Comparison of ENCODE assay signal across 34 cellular contexts in genomic region chr6:11058406-11058805, GRCh38. TPM values are rescaled to one million over a fixed set of nuclear protein-coding genes. Genes with fewer than 3 reads are reported as not detected.
"Had no signal": no experiment of that assay in that cellular context is flagged by ENCODE, and none has a peak within 500 bp of the region (broad histone marks: within the 10 kb centered on the region; RNA-seq: fewer than 3 reads in every experiment).

No MANE protein-coding gene starts in this region.

- H3K27me3 ChIP-seq: breast epithelium, heart left ventricle, right atrium auricular region, stomach, thyroid gland, upper lobe of right lung had no signal

- H3K36me3 ChIP-seq: breast epithelium, esophagus squamous epithelium, heart left ventricle, right atrium auricular region, stomach, thyroid gland, upper lobe of right lung had no signal

- H3K79me2 ChIP-seq: parathyroid adenoma had no signal

- H3K36me3 Mint-ChIP-seq: activated naive CD4-positive, alpha-beta T cell treated with anti-CD3 and anti-CD28 coated beads, Interleukin-2, amount 10 ng/mL, durations not matched to agents 7 days and 5 days; activated naive CD8-positive, alpha-beta T cell treated with anti-CD3 and anti-CD28 coated beads, Interleukin-2, amount 10 ng/mL, durations not matched to agents 7 days and 5 days; immature natural killer cell; memory B cell; naive thymus-derived CD8-positive, alpha-beta T cell; stimulated activated naive B cell treated with anti-CD40 and anti-IgM and Interleukin-4, amounts not matched to agents 10 μg/mL and 1 μg/mL and 100 μg/mL, for 72 hours had no signal

- H3K9me3 Mint-ChIP-seq: activated CD4-positive, alpha-beta memory T cell treated with anti-CD3 and anti-CD28 coated beads, Interleukin-2, amount 10 ng/mL, durations not matched to agents 7 days and 5 days; activated CD4-positive, alpha-beta T cell treated with anti-CD3 and anti-CD28 coated beads, Interleukin-2, amount 10 ng/mL, durations not matched to agents 24 days and 14 days; activated naive CD4-positive, alpha-beta T cell treated with anti-CD3 and anti-CD28 coated beads, Interleukin-2, amount 10 ng/mL, durations not matched to agents 7 days and 5 days; activated naive CD8-positive, alpha-beta T cell treated with anti-CD3 and anti-CD28 coated beads, Interleukin-2, amount 10 ng/mL, durations not matched to agents 7 days and 5 days; activated T-cell treated with anti-CD3 and anti-CD28 coated beads, Interleukin-2, amount 50 U/mL, for 24 hours; central memory CD8-positive, alpha-beta T cell; dendritic cell treated with granulocyte-macrophage colony-stimulating factor and Interleukin-4, amounts not matched to agents 40 ng/mL and 50 ng/mL, for 4 days; immature natural killer cell; memory B cell; naive thymus-derived CD8-positive, alpha-beta T cell; stimulated activated naive B cell treated with anti-CD40 and anti-IgM and Interleukin-4, amounts not matched to agents 10 μg/mL and 1 μg/mL and 100 μg/mL, for 72 hours had no signal

- H3K27ac Mint-ChIP-seq: activated CD4-positive, alpha-beta memory T cell treated with anti-CD3 and anti-CD28 coated beads, Interleukin-2, amount 10 ng/mL, durations not matched to agents 7 days and 5 days; activated CD4-positive, alpha-beta T cell treated with anti-CD3 and anti-CD28 coated beads, Interleukin-2, amount 10 ng/mL, durations not matched to agents 24 days and 14 days; activated naive CD4-positive, alpha-beta T cell treated with anti-CD3 and anti-CD28 coated beads, Interleukin-2, amount 10 ng/mL, durations not matched to agents 7 days and 5 days; activated naive CD8-positive, alpha-beta T cell treated with anti-CD3 and anti-CD28 coated beads, Interleukin-2, amount 10 ng/mL, durations not matched to agents 7 days and 5 days; activated T-cell treated with anti-CD3 and anti-CD28 coated beads, Interleukin-2, amount 50 U/mL, for 24 hours; dendritic cell treated with granulocyte-macrophage colony-stimulating factor and Interleukin-4, amounts not matched to agents 40 ng/mL and 50 ng/mL, for 4 days; immature natural killer cell; memory B cell; naive thymus-derived CD8-positive, alpha-beta T cell; stimulated activated naive B cell treated with anti-CD40 and anti-IgM and Interleukin-4, amounts not matched to agents 10 μg/mL and 1 μg/mL and 100 μg/mL, for 72 hours; T-helper 17 cell had no signal

- H3K27me3 Mint-ChIP-seq: activated naive CD4-positive, alpha-beta T cell treated with anti-CD3 and anti-CD28 coated beads, Interleukin-2, amount 10 ng/mL, durations not matched to agents 7 days and 5 days had no signal

- H3K4me1 Mint-ChIP-seq: activated CD4-positive, alpha-beta memory T cell treated with anti-CD3 and anti-CD28 coated beads, Interleukin-2, amount 10 ng/mL, durations not matched to agents 7 days and 5 days; activated CD4-positive, alpha-beta T cell treated with anti-CD3 and anti-CD28 coated beads, Interleukin-2, amount 10 ng/mL, durations not matched to agents 24 days and 14 days; activated naive CD4-positive, alpha-beta T cell treated with anti-CD3 and anti-CD28 coated beads, Interleukin-2, amount 10 ng/mL, durations not matched to agents 7 days and 5 days; activated naive CD8-positive, alpha-beta T cell treated with anti-CD3 and anti-CD28 coated beads, Interleukin-2, amount 10 ng/mL, durations not matched to agents 7 days and 5 days; central memory CD8-positive, alpha-beta T cell; immature natural killer cell; memory B cell; naive thymus-derived CD8-positive, alpha-beta T cell; stimulated activated naive B cell treated with anti-CD40 and anti-IgM and Interleukin-4, amounts not matched to agents 10 μg/mL and 1 μg/mL and 100 μg/mL, for 72 hours; T-helper 17 cell had no signal

- H3K4me3 ChIP-seq: breast epithelium, esophagus squamous epithelium, heart left ventricle, right atrium auricular region, smooth muscle cell, stomach, thyroid gland, upper lobe of right lung had no signal

- H3K9me3 ChIP-seq: breast epithelium, esophagus squamous epithelium, heart left ventricle, right atrium auricular region, stomach, thyroid gland, upper lobe of right lung had no signal

- H3K4me1 ChIP-seq: breast epithelium, esophagus squamous epithelium, foreskin keratinocyte, heart left ventricle, parathyroid adenoma, right atrium auricular region, thyroid gland, upper lobe of right lung had no signal

- H3K4me3 Mint-ChIP-seq: activated CD4-positive, alpha-beta memory T cell treated with anti-CD3 and anti-CD28 coated beads, Interleukin-2, amount 10 ng/mL, durations not matched to agents 7 days and 5 days; activated CD4-positive, alpha-beta T cell treated with anti-CD3 and anti-CD28 coated beads, Interleukin-2, amount 10 ng/mL, durations not matched to agents 24 days and 14 days; activated naive CD4-positive, alpha-beta T cell treated with anti-CD3 and anti-CD28 coated beads, Interleukin-2, amount 10 ng/mL, durations not matched to agents 7 days and 5 days; activated naive CD8-positive, alpha-beta T cell treated with anti-CD3 and anti-CD28 coated beads, Interleukin-2, amount 10 ng/mL, durations not matched to agents 7 days and 5 days; activated T-cell treated with anti-CD3 and anti-CD28 coated beads, Interleukin-2, amount 50 U/mL, for 24 hours; central memory CD8-positive, alpha-beta T cell; dendritic cell treated with granulocyte-macrophage colony-stimulating factor and Interleukin-4, amounts not matched to agents 40 ng/mL and 50 ng/mL, for 4 days; immature natural killer cell; memory B cell; naive thymus-derived CD8-positive, alpha-beta T cell; neural crest cell; stimulated activated naive B cell treated with anti-CD40 and anti-IgM and Interleukin-4, amounts not matched to agents 10 μg/mL and 1 μg/mL and 100 μg/mL, for 72 hours; T-helper 17 cell had no signal

- H3K27ac ChIP-seq: breast epithelium, epithelial cell of prostate, esophagus squamous epithelium, foreskin keratinocyte, heart left ventricle, parathyroid adenoma, right atrium auricular region, stomach, thyroid gland, upper lobe of right lung had no signal

- DNase-seq: activated CD4-positive, alpha-beta memory T cell treated with anti-CD3 and anti-CD28 coated beads, Interleukin-2, amount 10 ng/mL, durations not matched to agents 7 days and 5 days; activated CD4-positive, alpha-beta T cell treated with anti-CD3 and anti-CD28 coated beads, Interleukin-2, amount 10 ng/mL, durations not matched to agents 24 days and 14 days; activated CD4-positive, CD25-positive, alpha-beta regulatory T cell treated with anti-CD3 and anti-CD28 coated beads, Interleukin-2, amount 50 U/mL, for 72 hours; activated CD8-positive, alpha-beta memory T cell treated with anti-CD3 and anti-CD28 coated beads, Interleukin-2, amount 50 U/mL, for 48 hours; activated gamma-delta T cell; activated naive CD4-positive, alpha-beta T cell treated with anti-CD3 and anti-CD28 coated beads, Interleukin-2, amount 10 ng/mL, durations not matched to agents 7 days and 5 days; activated naive CD8-positive, alpha-beta T cell treated with anti-CD3 and anti-CD28 coated beads, Interleukin-2, amount 10 ng/mL, durations not matched to agents 7 days and 5 days; activated T-cell treated with anti-CD3 and anti-CD28 coated beads, Interleukin-2, amount 50 U/mL, for 24 hours; amygdala; esophagus squamous epithelium; foreskin keratinocyte; heart left ventricle; hypothalamus; immature natural killer cell; naive thymus-derived CD8-positive, alpha-beta T cell; nucleus accumbens; stimulated activated CD4-positive, alpha-beta T cell treated with anti-CD3 and anti-CD28 coated beads, Interleukin-1b, Interleukin-23, amount 100 ng/mL, for 48 hours; stimulated activated naive B cell treated with anti-CD40 and anti-IgM and Interleukin-4, amounts not matched to agents 10 μg/mL and 1 μg/mL and 100 μg/mL, for 72 hours; stomach; T-helper 17 cell; T1000; thyroid gland; upper lobe of right lung had no signal

- H2AFZ ChIP-seq: parathyroid adenoma had no signal

- H3K4me2 ChIP-seq: smooth muscle cell had no signal

- ATAC-seq: foreskin keratinocyte; heart left ventricle; naive thymus-derived CD8-positive, alpha-beta T cell; stimulated activated naive B cell treated with anti-CD40 and anti-IgM and Interleukin-4, amounts not matched to agents 10 μg/mL and 1 μg/mL and 100 μg/mL, for 72 hours; T-helper 17 cell; upper lobe of right lung had no signal

RNA-seq across cellular contexts. Expression of gene ELOVL2, which starts 14.3 kb away (rescaled TPM):
- total RNA-seq: activated CD4-positive, alpha-beta memory T cell treated with anti-CD3 and anti-CD28 coated beads, Interleukin-2, amount 10 ng/mL, durations not matched to agents 7 days and 5 days; activated CD4-positive, alpha-beta T cell treated with anti-CD3 and anti-CD28 coated beads, Interleukin-2, amount 10 ng/mL, durations not matched to agents 24 days and 14 days; activated naive CD8-positive, alpha-beta T cell treated with anti-CD3 and anti-CD28 coated beads, Interleukin-2, amount 10 ng/mL, durations not matched to agents 7 days and 5 days; naive thymus-derived CD8-positive, alpha-beta T cell; pulmonary artery endothelial cell; T-helper 17 cell had no signal
- polyA plus RNA-seq: immature natural killer cell; naive thymus-derived CD8-positive, alpha-beta T cell had no signal

RNA-seq across cellular contexts. Expression of gene ERVFRD-1, which starts 53.1 kb away (rescaled TPM):
- total RNA-seq: activated CD4-positive, alpha-beta memory T cell treated with anti-CD3 and anti-CD28 coated beads, Interleukin-2, amount 10 ng/mL, durations not matched to agents 7 days and 5 days; activated CD4-positive, alpha-beta T cell treated with anti-CD3 and anti-CD28 coated beads, Interleukin-2, amount 10 ng/mL, durations not matched to agents 24 days and 14 days; activated naive CD8-positive, alpha-beta T cell treated with anti-CD3 and anti-CD28 coated beads, Interleukin-2, amount 10 ng/mL, durations not matched to agents 7 days and 5 days; foreskin keratinocyte; kidney epithelial cell; naive thymus-derived CD8-positive, alpha-beta T cell; neural crest cell; pulmonary artery endothelial cell; right atrium auricular region; T-helper 17 cell; thyroid gland had no signal
- polyA plus RNA-seq: foreskin keratinocyte, smooth muscle cell had no signal
